In genomic region chr18:11146238-11146946, GRCh38 we compare ENCODE assay signal across 1 cellular context.
TF ChIP-seq lines count a peak whose summit lies in the region.

No MANE protein-coding gene starts in this region.

TF ChIP-seq in H1, 55 proteins besides CTCF, POLR2A, EP300 and RAD21 (continued from another document):
- 0 out of 4 replicates have a peak, but pooled peaks of 1 of the 2 experiments have one; percentile 23 for TF ChIP-seq SIN3A (conservative IDR thresholded peaks at IDR 0.05 in 1 of 2, IDR thresholded peaks at IDR 0.05 in 1 of 2; ENCODE audit: low read depth in 1 of 2, low read length in 2 of 2)
- no peak for TF ChIP-seq NRF1 (IDR thresholded peaks at IDR 0.05; ENCODE audit: low read depth, low read length)
- no peak for TF ChIP-seq RFX5 (IDR thresholded peaks at IDR 0.05; ENCODE audit: borderline replicate concordance, low read depth, low read length)
